In the genomic region with DNA sequence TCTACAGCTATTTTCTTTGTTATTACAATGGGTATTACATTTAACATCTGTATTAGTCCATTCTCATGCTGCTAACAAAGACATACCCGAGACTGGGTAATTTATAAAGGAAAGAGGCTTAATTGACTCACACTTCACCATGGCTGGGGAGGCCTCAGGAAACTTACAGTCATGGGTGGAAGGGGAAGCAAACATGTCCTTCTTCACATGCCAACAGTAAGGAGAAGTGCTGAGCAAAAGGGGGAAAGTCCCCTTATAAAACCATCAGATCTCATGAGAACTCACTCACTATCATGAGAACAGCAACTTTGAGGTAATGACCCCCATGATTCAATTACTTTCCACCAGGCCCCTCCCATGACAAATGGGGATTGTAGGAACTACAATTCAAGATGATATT, we compare ENCODE assay signal across 26 cellular contexts.
"Had no signal": no experiment of that assay in that cellular context is flagged by ENCODE, and none has a peak within 500 bp of the region (broad histone marks: within the 10 kb centered on the region; RNA-seq: fewer than 3 reads in every experiment).

No MANE protein-coding gene starts in this region.

- FAIRE-seq: endometrium, islet of Langerhans, keratinocyte had no signal

- DNase-seq: colonic mucosa; cortex of kidney; effector CD8-positive, alpha-beta T cell; effector memory CD8-positive, alpha-beta T cell; endodermal cell; erythroblast; esophagus squamous epithelium; foreskin fibroblast; foreskin melanocyte; gastrocnemius medialis; glutamatergic neuron; head of caudate nucleus; heart right ventricle; hippocampal formation; left cardiac atrium; left lung; left ventricle myocardium superior; lower lobe of right lung; mesenchymal stem cell; mucosa of descending colon; naive B cell had no signal

- H3K4me3 ChIP-seq: colonic mucosa, esophagus squamous epithelium, gastrocnemius medialis, heart right ventricle, left lung, lower lobe of right lung, mucosa of descending colon had no signal

- H3K27me3 ChIP-seq: colonic mucosa, gastrocnemius medialis, heart right ventricle, left lung had no signal

- H3K36me3 ChIP-seq: colonic mucosa, esophagus squamous epithelium, gastrocnemius medialis, heart right ventricle, left lung, lower lobe of right lung had no signal

- ATAC-seq: effector memory CD8-positive, alpha-beta T cell; esophagus mucosa; gastrocnemius medialis; heart right ventricle; left cardiac atrium; left lung; left ventricle myocardium superior; lower lobe of right lung; mucosa of descending colon had no signal

- H3K4me1 ChIP-seq: colonic mucosa, esophagus squamous epithelium, gastrocnemius medialis, heart right ventricle, left lung, lower lobe of right lung had no signal

- H3K9me3 ChIP-seq: colonic mucosa, esophagus squamous epithelium, gastrocnemius medialis had no signal

- H3K27ac ChIP-seq: colonic mucosa, epithelial cell of prostate, esophagus squamous epithelium, gastrocnemius medialis, heart right ventricle, left lung, lower lobe of right lung had no signal
